Comparison of ENCODE assay signal across 10 cellular contexts in the genomic region with DNA sequence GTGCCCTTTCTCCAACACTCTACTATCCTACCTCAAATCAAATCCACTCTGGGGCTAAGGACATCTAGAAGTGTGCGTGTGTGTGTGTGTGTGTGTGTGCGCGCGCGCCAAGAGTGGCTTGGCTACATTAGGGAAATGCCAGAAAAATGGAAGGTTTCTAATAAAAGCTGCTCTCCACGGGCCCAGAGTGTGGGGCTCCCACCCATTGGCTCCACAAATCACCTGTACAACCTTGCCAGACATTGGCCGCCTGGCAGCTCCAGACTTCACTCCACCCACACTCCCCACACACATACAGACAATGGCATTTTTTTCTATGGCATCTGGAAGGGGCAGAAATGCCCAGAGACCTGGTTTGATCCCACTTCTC. TPM values are rescaled to one million over a fixed set of nuclear protein-coding genes. Genes with fewer than 3 reads are reported as not detected.
DNase-seq lines count a peak whose midpoint lies in the region; FAIRE-seq and TF ChIP-seq lines count a peak whose summit lies in the region.
"Had no signal": no experiment of that assay in that cellular context is flagged by ENCODE, and none has a peak within 500 bp of the region (broad histone marks: within the 10 kb centered on the region; RNA-seq: fewer than 3 reads in every experiment).

No MANE protein-coding gene starts in this region.

- peaks cover 5% of the 10 kb centered on the region for H3K27me3 ChIP-seq in CD8-positive, alpha-beta memory T cell (ENCODE audit: insufficient read depth, low read length, poor library complexity, severe bottlenecking)
- no peaks in the 10 kb centered on the region for H3K27me3 ChIP-seq in PC-9 (ENCODE audit: insufficient read depth, low read depth)
- H3K27me3 ChIP-seq in endothelial cell of umbilical vein (ENCODE audit: control insufficient read depth in 2 of 2, insufficient read depth in 2 of 2, low read length in 2 of 2), result no peaks in the 10 kb centered on the region
- no peaks in the 10 kb centered on the region for H3K27me3 ChIP-seq in trophoblast cell (ENCODE audit: insufficient read depth, low read length)

- BruUV-seq in PC-9 (replicated peaks; lab: Mats Ljungman, UMichigan) (no TSS peak), endothelial cell of umbilical vein (replicated peaks; lab: Mats Ljungman, UMichigan) (no TSS peak)

- CTCF ChIA-PET in CD8-positive, alpha-beta memory T cell (lab: Charles Lee), result interaction anchor here (1.4 kb wide), 1 partner anchor 108 kb away, joined by 3 read pairs; no protein-coding TSS in a partner anchor
- CTCF ChIA-PET in PC-9 (lab: Charles Lee) (interaction anchor here (0.7 kb wide), 1 partner anchor 144 kb away, joined by 3 read pairs; no protein-coding TSS in a partner anchor), endothelial cell of umbilical vein (lab: Charles Lee) (interaction anchor here (1.0 to 2.2 kb wide), 4 partner anchors 30 to 81 kb away, joined by 3 to 12 read pairs (median 6); no protein-coding TSS in a partner anchor)

- H3K23ac ChIP-seq in trophoblast cell (ENCODE audit: low read length), result no peak overlapping the region

- no peaks in the 10 kb centered on the region for H3K9me3 ChIP-seq in CD8-positive, alpha-beta memory T cell (ENCODE audit: low read length)
- H3K9me3 ChIP-seq in PC-9 (ENCODE audit: insufficient read depth, low read depth) (no peaks in the 10 kb centered on the region), endothelial cell of umbilical vein (replicated peaks; ENCODE audit: control insufficient read depth, insufficient read depth, low read length) (no peaks in the 10 kb centered on the region), trophoblast cell (ENCODE audit: insufficient read depth, low read depth, low read length) (no peaks in the 10 kb centered on the region)

- H3K4ac ChIP-seq in trophoblast cell (ENCODE audit: low read depth, low read length), result peak overlapping the region; percentile 0

- peak overlapping the region; percentile 47 for H3K18ac ChIP-seq in trophoblast cell (ENCODE audit: low read length)

- H2BK120ac ChIP-seq in trophoblast cell (ENCODE audit: insufficient read depth, low read length, poor library complexity), result peak overlapping the region; percentile 97

- H3K27ac Mint-ChIP-seq in CD8-positive, alpha-beta memory T cell, result peak overlapping the region in 6 of 8 donors; percentile 9 to 92 (median 70)

- H3K4me2 ChIP-seq in PC-9, result peak overlapping the region; percentile 81
- peak overlapping the region; percentile 83 for H3K4me2 ChIP-seq in endothelial cell of umbilical vein (ENCODE audit: insufficient read depth, low read length)
- H3K4me2 ChIP-seq in trophoblast cell (ENCODE audit: low read length), result peak overlapping the region; percentile 71

- peak overlapping the region; percentile 55 for H4K12ac ChIP-seq in trophoblast cell (ENCODE audit: low read depth, low read length)

- H3K9ac ChIP-seq in endothelial cell of umbilical vein (replicated peaks; ENCODE audit: extremely low read depth, insufficient read depth, low read length) (peak overlapping the region; percentile 85), trophoblast cell (ENCODE audit: low read length) (no peak overlapping the region)

- TF ChIP-seq CTCF in PC-9 (conservative IDR thresholded peaks at IDR 0.05) (no peak), endothelial cell of umbilical vein (IDR thresholded peaks at IDR 0.05; ENCODE audit: extremely low read depth in 1 of 2, insufficient read depth in 1 of 2, low read depth in 1 of 2, low read length in 2 of 2) (no peak)

- H4K20me1 ChIP-seq in PC-9 (ENCODE audit: insufficient read depth) (no peaks in the 10 kb centered on the region), endothelial cell of umbilical vein (replicated peaks; ENCODE audit: control insufficient read depth, extremely low read depth, insufficient read depth, low read length) (no peaks in the 10 kb centered on the region)

- TF ChIP-seq POLR2A in endothelial cell of umbilical vein (IDR thresholded peaks at IDR 0.05; ENCODE audit: low read depth, low read length), result no peak

- no peaks in the 10 kb centered on the region for H3K36me3 Mint-ChIP-seq in CD8-positive, alpha-beta memory T cell

- peak overlapping the region; percentile 86 for H2BK12ac ChIP-seq in trophoblast cell (ENCODE audit: low read length)

- peak overlapping the region; percentile 95 for H2BK5ac ChIP-seq in trophoblast cell (ENCODE audit: low read depth, low read length, poor library complexity)

- H3K4me3 Mint-ChIP-seq in CD8-positive, alpha-beta memory T cell, result peak overlapping the region; percentile 78 to 90 (median 81)

- H3K79me1 ChIP-seq in trophoblast cell (ENCODE audit: low read length), result peaks cover 17% of the 10 kb centered on the region

- dilution Hi-C loops in endothelial cell of umbilical vein (cut with MboI; ENCODE audit: extremely low pct_ligation_motif_present, low sequenced_read_pairs), result no loop called here

- H3K79me2 ChIP-seq in PC-9 (ENCODE audit: low read depth) (no peaks in the 10 kb centered on the region), endothelial cell of umbilical vein (ENCODE audit: control insufficient read depth, insufficient read depth, low read length) (no peaks in the 10 kb centered on the region), trophoblast cell (ENCODE audit: control insufficient read depth, insufficient read depth, low read length, poor library complexity) (peaks cover 4% of the 10 kb centered on the region)

- POLR2A ChIA-PET in CD8-positive, alpha-beta memory T cell (lab: Charles Lee), result no interaction called here
- POLR2A ChIA-PET in PC-9 (lab: Charles Lee; ENCODE audit: unreplicated experiment) (no interaction called here), endothelial cell of umbilical vein (lab: Charles Lee) (interaction anchor here (0.6 kb wide), 1 partner anchor 568 kb away, joined by 4 read pairs; no protein-coding TSS in a partner anchor)

- peak overlapping the region; percentile 28 for H2AK5ac ChIP-seq in trophoblast cell (ENCODE audit: low read length)

- peaks cover 8 to 14% (median 10%) of the 10 kb centered on the region in 3 donors for H3K4me1 Mint-ChIP-seq in CD8-positive, alpha-beta memory T cell

- H3K9me1 ChIP-seq in endothelial cell of umbilical vein (replicated peaks; ENCODE audit: control insufficient read depth, extremely low read depth, insufficient read depth, low read length), result no peaks in the 10 kb centered on the region

- no peak overlapping the region for H3K27ac ChIP-seq in CD8-positive, alpha-beta memory T cell (ENCODE audit: low read depth, low read length)
- H3K27ac ChIP-seq in PC-9 (no peak overlapping the region), endothelial cell of umbilical vein (ENCODE audit: insufficient read depth, low read depth, low read length) (peak overlapping the region; percentile 85), trophoblast cell (ENCODE audit: low read depth, low read length) (peak overlapping the region; percentile 95)

- H3F3A ChIP-seq in PC-9 (ENCODE audit: insufficient read depth, low read depth), result peaks cover 10% of the 10 kb centered on the region; the same call in 1 of the 2 replicates

- H3K9me3 Mint-ChIP-seq in CD8-positive, alpha-beta memory T cell, result no peaks in the 10 kb centered on the region

- H2AFZ ChIP-seq in PC-9 (peak overlapping the region; percentile 90; the same call in 1 of the 2 replicates), endothelial cell of umbilical vein (ENCODE audit: low read depth, low read length) (peak overlapping the region; percentile 91), trophoblast cell (ENCODE audit: insufficient read depth, low read length, poor library complexity) (peak overlapping the region; percentile 82)

- no peak for FAIRE-seq in endothelial cell of umbilical vein (lab: Jason Lieb, UNC)
- FAIRE-seq: GM12892 had no signal

- H3K14ac ChIP-seq in trophoblast cell (ENCODE audit: low read length), result peak overlapping the region; percentile 71

- H4K8ac ChIP-seq in trophoblast cell (ENCODE audit: low read depth, low read length), result peak overlapping the region; percentile 95

- intact Hi-C loops in PC-9 (cut with micrococcal nuclease; ENCODE audit: unreplicated experiment) (no loop called here), endothelial cell of umbilical vein (cut with micrococcal nuclease) (loop anchor here (1.0 to 2.0 kb wide), 2 partner anchors 30 to 69 kb away; partner anchors contain the start of gene PHOSPHO1)

- peaks cover 10% of the 10 kb centered on the region for H3K4me1 ChIP-seq in CD8-positive, alpha-beta memory T cell (ENCODE audit: insufficient read depth, low read length)
- H3K4me1 ChIP-seq in PC-9 (replicated peaks; ENCODE audit: insufficient read depth) (0 out of 2 replicates have a peak, but pooled peaks cover 3% of the 10 kb centered on the region), endothelial cell of umbilical vein (ENCODE audit: control insufficient read depth, extremely low read depth, insufficient read depth, low read length) (peaks cover 14% of the 10 kb centered on the region), trophoblast cell (ENCODE audit: control insufficient read depth in 1 of 2, insufficient read depth in 2 of 2, low read length in 2 of 2) (peaks cover 15 to 16% of the 10 kb centered on the region in 2 experiments)

- H3K4me3 ChIP-seq in CD8-positive, alpha-beta memory T cell (ENCODE audit: low read length), result peak overlapping the region; percentile 47
- peak overlapping the region; percentile 58 for H3K4me3 ChIP-seq in PC-9
- H3K4me3 ChIP-seq in endothelial cell of umbilical vein (replicated peaks in 1 of 3; ENCODE audit: insufficient read depth in 1 of 3, low read depth in 1 of 3, low read length in 3 of 3), result peak overlapping the region in 2 of 3 experiments; percentile 51
- H3K4me3 ChIP-seq in trophoblast cell (ENCODE audit: low read depth, low read length), result no peak overlapping the region

- H3K36me3 ChIP-seq in CD8-positive, alpha-beta memory T cell (ENCODE audit: insufficient read depth, low read length), result no peaks in the 10 kb centered on the region
- H3K36me3 ChIP-seq in PC-9 (ENCODE audit: low read depth) (no peaks in the 10 kb centered on the region), endothelial cell of umbilical vein (ENCODE audit: control insufficient read depth in 2 of 2, extremely low read depth in 1 of 2, insufficient read depth in 2 of 2, low read length in 2 of 2) (no peaks in the 10 kb centered on the region), trophoblast cell (ENCODE audit: control insufficient read depth in 1 of 2, insufficient read depth in 2 of 2, low read length in 2 of 2) (no peaks in the 10 kb centered on the region)

- peak overlapping the region; percentile 98 for H4K91ac ChIP-seq in trophoblast cell (ENCODE audit: low read depth, low read length)

- no peaks in the 10 kb centered on the region for H3K9me2 ChIP-seq in PC-9 (ENCODE audit: insufficient read depth)

- no peak for DNase-seq in CD8-positive, alpha-beta memory T cell
- DNase-seq in PC-9 (no peak), endothelial cell of umbilical vein (ENCODE audit: low read depth, low spot score) (no peak), trophoblast cell (no peak), AG08395 (ENCODE audit: low spot score) (no peak), NCI-H2107 (lab: John Stamatoyannopoulos, UW) (no peak), NCI-H2171 (lab: John Stamatoyannopoulos, UW) (no peak), NCI-H2171 treated with DMSO at 0.1 percent for 48 hours (lab: John Stamatoyannopoulos, UW) (no peak)

- peaks cover 0 to 12% of the 10 kb centered on the region in 2 donors for H3K27me3 Mint-ChIP-seq in CD8-positive, alpha-beta memory T cell

- no CpG with 5 or more reads among the region's 7 CpGs for WGBS in trophoblast cell (ENCODE audit: extremely low coverage, insufficient coverage, insufficient read length)

RNA-seq across cellular contexts. Expression of gene PHOSPHO1, which starts 30.3 kb away (rescaled TPM):
- not detected for total RNA-seq in CD8-positive, alpha-beta memory T cell
- 0.91 TPM for polyA plus RNA-seq in CD8-positive, alpha-beta memory T cell
- total RNA-seq in PC-9 (2021), result not detected in 2 replicates
- 0.18 TPM in 1 of 2 replicates, not detected in the other for total RNA-seq in endothelial cell of umbilical vein
- 0.19 and 0.23 TPM in 2 replicates for polyA plus RNA-seq in endothelial cell of umbilical vein
- 0.10 and 0.13 TPM in 2 replicates for polyA plus RNA-seq in endothelial cell of umbilical vein (2011; cell fraction: cytosol; rRNA removed)
- 0.14 TPM in 1 of 2 replicates, not detected in the other for polyA plus RNA-seq in endothelial cell of umbilical vein (2011; cell fraction: nucleus; rRNA removed)
- 0.40 TPM in 2 replicates for polyA plus RNA-seq in endothelial cell of umbilical vein (2012)
- polyA minus RNA-seq in endothelial cell of umbilical vein, result not detected in 2 replicates
- not detected for polyA minus RNA-seq in endothelial cell of umbilical vein (2011; cell fraction: cytosol; rRNA and poly(A)+ RNA removed)
- polyA minus RNA-seq in endothelial cell of umbilical vein (2011; cell fraction: nucleus; rRNA and poly(A)+ RNA removed), result 0.34 TPM in 1 of 2 replicates, not detected in the other
- 86.2 and 88.4 TPM in 2 replicates for polyA plus RNA-seq in trophoblast cell (2013)
- total RNA-seq: T-helper 1 cell treated with Interleukin-12 subunit alpha and Interleukin-12 subunit beta and Interleukin-4 antibody, amounts not matched to agents 30 ng/mL and 1 ng/mL, for 36 hours had no signal

RNA-seq across cellular contexts. Expression of gene ABI3, which starts 50.4 kb away (rescaled TPM):
- 10 to 100 TPM; 46.4 to 48.5 TPM for total RNA-seq in CD8-positive, alpha-beta memory T cell
- 95.4 TPM for polyA plus RNA-seq in CD8-positive, alpha-beta memory T cell
- not detected in 2 replicates for total RNA-seq in PC-9 (2021)
- total RNA-seq in endothelial cell of umbilical vein, result 35.2 and 35.7 TPM in 2 replicates
- 35.0 and 35.5 TPM in 2 replicates for polyA plus RNA-seq in endothelial cell of umbilical vein
- 29.6 and 31.8 TPM in 2 replicates for polyA plus RNA-seq in endothelial cell of umbilical vein (2011; cell fraction: cytosol; rRNA removed)
- polyA plus RNA-seq in endothelial cell of umbilical vein (2011; cell fraction: nucleus; rRNA removed), result 19.4 and 20.7 TPM in 2 replicates
- 30.9 and 37.1 TPM in 2 replicates for polyA plus RNA-seq in endothelial cell of umbilical vein (2012)
- polyA minus RNA-seq in endothelial cell of umbilical vein, result 17.2 and 21.9 TPM in 2 replicates
- polyA minus RNA-seq in endothelial cell of umbilical vein (2011; cell fraction: cytosol; rRNA and poly(A)+ RNA removed), result not detected
- polyA minus RNA-seq in endothelial cell of umbilical vein (2011; cell fraction: nucleus; rRNA and poly(A)+ RNA removed), result 14.9 and 22.8 TPM in 2 replicates
- 0.15 and 0.21 TPM in 2 replicates for polyA plus RNA-seq in trophoblast cell (2013)

RNA-seq across cellular contexts. Expression of gene GNGT2, which starts 50.5 kb away (rescaled TPM):
- total RNA-seq in CD8-positive, alpha-beta memory T cell, result 10 to 100 TPM; 24.0 to 26.5 TPM
- 33.6 TPM for polyA plus RNA-seq in CD8-positive, alpha-beta memory T cell
- 7.4 and 9.4 TPM in 2 replicates for total RNA-seq in PC-9 (2021)
- 3.7 and 3.8 TPM in 2 replicates for total RNA-seq in endothelial cell of umbilical vein
- polyA plus RNA-seq in endothelial cell of umbilical vein, result 2.1 and 2.8 TPM in 2 replicates
- polyA plus RNA-seq in endothelial cell of umbilical vein (2011; cell fraction: cytosol; rRNA removed), result 5.1 and 5.6 TPM in 2 replicates
- polyA plus RNA-seq in endothelial cell of umbilical vein (2011; cell fraction: nucleus; rRNA removed), result 2.5 and 3.4 TPM in 2 replicates
- 5.7 and 9.7 TPM in 2 replicates for polyA plus RNA-seq in endothelial cell of umbilical vein (2012)
- polyA minus RNA-seq in endothelial cell of umbilical vein, result 2.3 and 3.9 TPM in 2 replicates
- polyA minus RNA-seq in endothelial cell of umbilical vein (2011; cell fraction: cytosol; rRNA and poly(A)+ RNA removed), result not detected
- 1.5 TPM in 1 of 2 replicates, not detected in the other for polyA minus RNA-seq in endothelial cell of umbilical vein (2011; cell fraction: nucleus; rRNA and poly(A)+ RNA removed)
- polyA plus RNA-seq in trophoblast cell (2013), result 0.23 and 0.24 TPM in 2 replicates

Comparison
In these comparisons a context has a peak if more than half of its experiments do, and no peak if none do; other contexts are left out.
1. H3K27ac ChIP-seq: peak in endothelial cell of umbilical vein (single experiment) and trophoblast cell (single experiment); none in CD8-positive, alpha-beta memory T cell (single experiment) and PC-9 (single experiment).
2. RNA of gene ABI3, which starts 50.4 kb away (total RNA-seq): 46.4 to 48.5 TPM in CD8-positive, alpha-beta memory T cell and 35.2 to 35.7 TPM in endothelial cell of umbilical vein; not detected in PC-9; every median in the first group is over 10 times any median in the second.
3. Peak in every context shown above with its lines, with median percentiles within 50 percentile points of each other: H2AFZ ChIP-seq and H3K4me2 ChIP-seq.